In genomic region chr22:49798486-49799151, GRCh38 we compare ENCODE assay signal across 13 cellular contexts. TPM values are rescaled to one million over a fixed set of nuclear protein-coding genes. Genes with fewer than 3 reads are reported as not detected.
DNase-seq lines count a peak whose midpoint lies in the region; ATAC-seq and TF ChIP-seq lines count a peak whose summit lies in the region.
"Had no signal": no experiment of that assay in that cellular context is flagged by ENCODE, and none has a peak within 500 bp of the region (broad histone marks: within the 10 kb centered on the region; RNA-seq: fewer than 3 reads in every experiment).

No MANE protein-coding gene starts in this region.

- H3K27me3 ChIP-seq in right cardiac atrium (ENCODE audit: control insufficient read depth, insufficient read depth) = no peaks in the 10 kb centered on the region
- no peaks in the 10 kb centered on the region for H3K27me3 ChIP-seq in left ventricle myocardium inferior (ENCODE audit: low read depth)
- H3K27me3 ChIP-seq in breast epithelium = no peaks in the 10 kb centered on the region
- H3K27me3 ChIP-seq: BLaER1 treated with 17β-estradiol and CSF1 and Interleukin-3, amounts not matched to agents 10 nM and 100 nM had no signal

- peaks cover 36 to 37% of the 10 kb centered on the region in 2 donors for H3K4me1 Mint-ChIP-seq in effector memory CD8-positive, alpha-beta T cell (ENCODE audit: low read depth in 2 of 2)

- H3K27me3 Mint-ChIP-seq in effector memory CD8-positive, alpha-beta T cell = no peaks in the 10 kb centered on the region
- H3K27me3 Mint-ChIP-seq: CD4-positive, alpha-beta memory T cell had no signal

- H3K4me3 ChIP-seq in right cardiac atrium (ENCODE audit: low read length) = no peak overlapping the region
- H3K4me3 ChIP-seq in left ventricle myocardium inferior = no peak overlapping the region
- no peak overlapping the region for H3K4me3 ChIP-seq in breast epithelium
- H3K4me3 ChIP-seq: BLaER1 treated with 17β-estradiol and CSF1 and Interleukin-3, amounts not matched to agents 10 nM and 100 nM; GM23248 had no signal

- WGBS in right cardiac atrium = 95% methylated on average over 37 of the region's 37 CpGs

- DNase-seq in right cardiac atrium (peak in 1 of 3 donors; percentile 29), left ventricle myocardium inferior (no peak), breast epithelium (ENCODE audit: low spot score in 2 of 2) (no peak)
- DNase-seq in effector memory CD8-positive, alpha-beta T cell = no peak
- no peak for DNase-seq in central memory CD4-positive, alpha-beta T cell
- DNase-seq: ACHN; CD4-positive, alpha-beta memory T cell; DMS79; GM23248 had no signal

- intact Hi-C loops in right cardiac atrium (cut with DNase I) = no loop called here
- intact Hi-C loops in left ventricle myocardium inferior (cut with micrococcal nuclease) = no loop called here
- intact Hi-C loops in breast epithelium (cut with DNase I; ENCODE audit: low total_unique reads) = no loop called here

- no peak for TF ChIP-seq POLR2A in breast epithelium (IDR thresholded peaks at IDR 0.05)

- ATAC-seq in right cardiac atrium = peak; percentile 20 to 22
- ATAC-seq in effector memory CD8-positive, alpha-beta T cell (replicated peaks) = no peak
- ATAC-seq in HG03108 (IDR thresholded peaks at IDR 0.05; ENCODE audit: unreplicated experiment) = no peak
- ATAC-seq: HCT116 had no signal

- H3K4me1 ChIP-seq in right cardiac atrium (ENCODE audit: control insufficient read depth, insufficient read depth, low read length) (peaks cover 3% of the 10 kb centered on the region), left ventricle myocardium inferior (peaks cover 43% of the 10 kb centered on the region), breast epithelium (peaks cover 0 to 2% of the 10 kb centered on the region in 2 donors)

- H3K9me3 ChIP-seq in right cardiac atrium (ENCODE audit: control insufficient read depth, low read length) (no peaks in the 10 kb centered on the region), left ventricle myocardium inferior (replicated peaks) (no peaks in the 10 kb centered on the region), breast epithelium (no peaks in the 10 kb centered on the region)
- H3K9me3 ChIP-seq: BLaER1 treated with 17β-estradiol and CSF1 and Interleukin-3, amounts not matched to agents 10 nM and 100 nM had no signal

- TF ChIP-seq CTCF in left ventricle myocardium inferior (IDR thresholded peaks at IDR 0.05; ENCODE audit: borderline replicate concordance) (no peak), VCaP (conservative IDR thresholded peaks at IDR 0.05) (no peak), breast epithelium (IDR thresholded peaks at IDR 0.05) (no peak)

- no peaks in the 10 kb centered on the region for H3K9me3 Mint-ChIP-seq in effector memory CD8-positive, alpha-beta T cell

- H3K27ac ChIP-seq in right cardiac atrium (ENCODE audit: low read length) = no peak overlapping the region
- H3K27ac ChIP-seq in left ventricle myocardium inferior (replicated peaks) = no peak overlapping the region
- H3K27ac ChIP-seq in VCaP = peak overlapping the region; percentile 56
- no peak overlapping the region for H3K27ac ChIP-seq in breast epithelium
- H3K27ac ChIP-seq: BLaER1 treated with 17β-estradiol and CSF1 and Interleukin-3, amounts not matched to agents 10 nM and 100 nM; GM23248 had no signal

- peaks cover 88% of the 10 kb centered on the region for H3K36me3 Mint-ChIP-seq in effector memory CD8-positive, alpha-beta T cell (ENCODE audit: insufficient read depth)

- H3K27ac Mint-ChIP-seq in effector memory CD8-positive, alpha-beta T cell = peak overlapping the region; percentile 58 to 75

- no peak overlapping the region for H3K4me3 Mint-ChIP-seq in effector memory CD8-positive, alpha-beta T cell
- H3K4me3 Mint-ChIP-seq: CD4-positive, alpha-beta memory T cell had no signal

- H3K36me3 ChIP-seq in left ventricle myocardium inferior (peaks cover 68% of the 10 kb centered on the region), breast epithelium (peaks cover 4% of the 10 kb centered on the region)

RNA-seq across cellular contexts. Expression of gene BRD1, which starts 29.1 kb away (rescaled TPM):
- total RNA-seq in right cardiac atrium (10 to 100 TPM; 17.7 to 19.4 (median 18.3) TPM), left ventricle myocardium inferior (14.9 TPM), breast epithelium (10 to 100 TPM; 33.4 to 35.1 (median 34.1) TPM)
- polyA plus RNA-seq in right cardiac atrium = 16.3 TPM

RNA-seq across cellular contexts. Expression of gene ZBED4, which starts 55.0 kb away (rescaled TPM):
- total RNA-seq in right cardiac atrium (1 to 10 TPM; 3.4 to 5.3 (median 4.1) TPM), left ventricle myocardium inferior (4.1 TPM), breast epithelium (10 to 100 TPM in 2 of 3 donors, 1 to 10 TPM in 1; 7.5 to 11.3 (median 10.5) TPM)
- 2.3 TPM for polyA plus RNA-seq in right cardiac atrium

Comparison
In these comparisons a context has a peak if more than half of its experiments do, and no peak if none do; other contexts are left out.
1. ATAC-seq: peak in right cardiac atrium (2 of 2); none in effector memory CD8-positive, alpha-beta T cell (single experiment) and HG03108 (single experiment).